Comparison of ENCODE assay signal across 14 cellular contexts in genomic region chr1:107250169-107250568, GRCh38.
A peak's percentile ranks its signal among the peaks of the same experiment; 100 is the strongest.
DNase-seq lines count a peak whose midpoint lies in the region; ATAC-seq and FAIRE-seq lines count a peak whose summit lies in the region.
"Had no signal": no experiment of that assay in that cellular context is flagged by ENCODE, and none has a peak within 500 bp of the region (broad histone marks: within the 10 kb centered on the region; RNA-seq: fewer than 3 reads in every experiment).

No MANE protein-coding gene starts in this region.

- ATAC-seq in stimulated activated memory B cell treated with anti-CD40 and anti-IgM and Interleukin-4, amounts not matched to agents 10 μg/mL and 1 μg/mL and 100 μg/mL, for 72 hours, result no peak
- ATAC-seq: activated CD4-positive, alpha-beta T cell treated with anti-CD3 and anti-CD28 coated beads for 36 hours had no signal

- no peaks in the 10 kb centered on the region for H3K9me3 Mint-ChIP-seq in stimulated activated memory B cell treated with anti-CD40 and anti-IgM and Interleukin-4, amounts not matched to agents 10 μg/mL and 1 μg/mL and 100 μg/mL, for 72 hours

- no peaks in the 10 kb centered on the region for H3K27me3 Mint-ChIP-seq in stimulated activated memory B cell treated with anti-CD40 and anti-IgM and Interleukin-4, amounts not matched to agents 10 μg/mL and 1 μg/mL and 100 μg/mL, for 72 hours

- DNase-seq in NCI-H1417 (lab: John Stamatoyannopoulos, UW) (peak in 2 of 3 experiments; percentile 36 to 71), NCI-H1417 treated with DMSO at 0.1 percent for 48 hours (lab: John Stamatoyannopoulos, UW) (no peak), NCI-H1105 (lab: John Stamatoyannopoulos, UW) (peak; percentile 21), SHP77 (lab: John Stamatoyannopoulos, UW) (peak; percentile 80 to 81), globus pallidus (ENCODE audit: low spot score) (no peak), COLO829 (ENCODE audit: low spot score) (no peak), frontal cortex (ENCODE audit: low spot score in 2 of 2) (no peak)
- DNase-seq: activated CD4-positive, alpha-beta T cell treated with anti-CD3 and anti-CD28 coated beads for 36 hours; aorta; effector memory CD4-positive, alpha-beta T cell; head of caudate nucleus; KG1 had no signal

- H3K27ac Mint-ChIP-seq in stimulated activated memory B cell treated with anti-CD40 and anti-IgM and Interleukin-4, amounts not matched to agents 10 μg/mL and 1 μg/mL and 100 μg/mL, for 72 hours, result peak overlapping the region; percentile 46
- H3K27ac Mint-ChIP-seq: activated CD4-positive, alpha-beta T cell treated with anti-CD3 and anti-CD28 coated beads for 36 hours had no signal

- peaks cover 68% of the 10 kb centered on the region for H3K4me1 Mint-ChIP-seq in stimulated activated memory B cell treated with anti-CD40 and anti-IgM and Interleukin-4, amounts not matched to agents 10 μg/mL and 1 μg/mL and 100 μg/mL, for 72 hours

- FAIRE-seq in frontal cortex (lab: Jason Lieb, UNC), result no peak
- FAIRE-seq: GM18507 had no signal

- no peaks in the 10 kb centered on the region for H3K36me3 Mint-ChIP-seq in stimulated activated memory B cell treated with anti-CD40 and anti-IgM and Interleukin-4, amounts not matched to agents 10 μg/mL and 1 μg/mL and 100 μg/mL, for 72 hours

- H3K4me3 Mint-ChIP-seq in stimulated activated memory B cell treated with anti-CD40 and anti-IgM and Interleukin-4, amounts not matched to agents 10 μg/mL and 1 μg/mL and 100 μg/mL, for 72 hours, result no peak overlapping the region
- H3K4me3 Mint-ChIP-seq: activated CD4-positive, alpha-beta T cell treated with anti-CD3 and anti-CD28 coated beads for 36 hours had no signal

Comparison
In these comparisons a context has a peak if more than half of its experiments do, and no peak if none do; other contexts are left out.
1. DNase-seq: peak in NCI-H1417 (2 of 3), NCI-H1105 (single experiment) and SHP77 (2 of 2); none in NCI-H1417 treated with DMSO at 0.1 percent for 48 hours (single experiment), globus pallidus (single experiment), COLO829 (single experiment) and frontal cortex (0 of 2).